ENCODE assay signal across 8 cellular contexts in the genomic region with DNA sequence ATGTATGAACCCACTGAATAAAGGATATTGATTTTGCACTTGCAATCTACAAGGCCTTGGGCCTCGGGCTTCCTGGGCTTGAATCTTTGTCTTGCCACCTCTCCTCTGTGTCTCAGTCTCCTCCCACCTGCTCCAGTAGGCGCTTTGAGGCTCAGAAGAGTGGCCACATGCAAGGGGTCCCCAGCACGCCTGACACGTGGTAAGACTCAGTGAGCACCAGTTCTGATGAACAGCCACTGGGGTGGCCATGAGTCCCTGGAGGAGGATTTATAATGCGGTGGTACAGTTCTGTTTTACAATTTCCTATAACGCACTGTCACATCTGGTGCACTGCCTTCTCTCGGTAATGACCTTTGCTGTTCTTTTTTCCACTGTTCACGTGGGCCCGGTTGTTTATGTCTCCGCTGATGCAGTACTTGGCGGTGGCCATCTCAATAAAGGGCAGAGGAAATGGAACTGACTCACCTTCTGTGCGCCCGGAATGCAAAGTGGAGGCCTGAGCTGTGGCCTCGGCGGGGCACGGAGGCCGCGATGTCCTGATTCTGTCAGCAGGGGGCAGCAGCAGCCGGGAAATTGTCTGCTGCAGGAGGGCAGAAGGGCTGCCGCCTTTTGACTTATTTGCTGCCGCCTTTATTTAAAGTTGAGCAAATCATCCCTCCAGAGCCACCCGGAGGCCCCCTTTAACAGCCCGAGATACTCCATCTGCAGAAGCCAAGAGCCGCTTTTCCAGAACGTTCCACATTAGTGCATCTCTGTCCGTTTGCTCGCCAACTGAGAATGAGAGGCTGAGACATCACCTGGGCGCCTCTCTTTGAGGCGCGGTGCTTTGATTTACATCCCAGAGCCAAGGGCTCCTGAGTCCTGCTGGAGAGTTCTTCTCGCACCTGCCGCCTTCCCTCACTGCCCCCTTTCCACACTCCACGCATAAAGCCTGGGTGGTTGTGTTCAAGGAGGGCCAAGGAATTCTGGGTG. TPM values are rescaled to one million over a fixed set of nuclear protein-coding genes. Genes with fewer than 3 reads are reported as not detected.
A peak's percentile ranks its signal among the peaks of the same experiment; 100 is the strongest.
DNase-seq lines count a peak whose midpoint lies in the region; ATAC-seq and TF ChIP-seq lines count a peak whose summit lies in the region.

No MANE protein-coding gene starts in this region.

- POLR2A ChIA-PET in AG04449 (lab: Yijun Ruan, JAX) = no interaction called here

- H3K4me3 ChIP-seq in AG04449 (ENCODE audit: low read depth, low read length) = no peak overlapping the region
- H3K4me3 ChIP-seq in stomach smooth muscle (ENCODE audit: low read length in 2 of 2) = peak overlapping the region in 1 of 2 donors; percentile 49

- no peak for TF ChIP-seq POLR2A in GM18505 (IDR thresholded peaks at IDR 0.05; ENCODE audit: borderline replicate concordance, extremely low read depth, insufficient read depth, insufficient read length)

- no peak for DNase-seq in AG04449 (ENCODE audit: low read depth, low spot score)
- peak; percentile 90 for DNase-seq in HT1080 (ENCODE audit: low read depth)
- peak; percentile 27 for DNase-seq in SHP77 treated with DMSO at 0.1 percent for 48 hours (lab: John Stamatoyannopoulos, UW)
- peak; percentile 95 for DNase-seq in activated effector memory CD4-positive, alpha-beta T cell treated with anti-CD3 and anti-CD28 coated beads, Interleukin-2, amount 50 U/mL, for 16 hours
- DNase-seq in foreskin melanocyte = peak; percentile 48
- DNase-seq in non-pigmented ciliary epithelial cell (ENCODE audit: low read depth) = peak; percentile 47

- H3K27ac ChIP-seq in stomach smooth muscle (ENCODE audit: low read length) = peak overlapping the region; percentile 41

- peak; percentile 96 for TF ChIP-seq CTCF in AG04449 (IDR thresholded peaks at IDR 0.05; ENCODE audit: insufficient read depth, low read length, missing control alignments)

- no peaks in the 10 kb centered on the region for H3K36me3 ChIP-seq in stomach smooth muscle (ENCODE audit: control insufficient read depth in 2 of 2, insufficient read depth in 2 of 2, low read length in 2 of 2)

- CTCF ChIA-PET in AG04449 (lab: Yijun Ruan, JAX) = interaction anchor here (0.6 to 15.8 kb wide), 26 partner anchors 8 to 709 kb away, joined by 3 to 181 read pairs (median 3); no protein-coding TSS in a partner anchor

- peak; percentile 58 for ATAC-seq in GM18505 (IDR thresholded peaks at IDR 0.05; ENCODE audit: unreplicated experiment)

- peaks cover 13% of the 10 kb centered on the region for H3K4me1 ChIP-seq in stomach smooth muscle (ENCODE audit: control insufficient read depth, insufficient read depth, low read length)

- no peaks in the 10 kb centered on the region for H3K9me3 ChIP-seq in stomach smooth muscle (ENCODE audit: control insufficient read depth in 2 of 2, low read length in 2 of 2)

- H3K27me3 ChIP-seq in stomach smooth muscle (ENCODE audit: control insufficient read depth in 1 of 2, insufficient read depth in 2 of 2, low read length in 2 of 2) = peaks cover 0 to 6% of the 10 kb centered on the region in 2 donors

- peak overlapping the region; percentile 9 to 29 for H3K9ac ChIP-seq in stomach smooth muscle (ENCODE audit: low read length in 2 of 2)

RNA-seq across cellular contexts. Expression of a gene that starts 6.0 kb away (rescaled TPM):
- total RNA-seq in HT1080 (2014; rRNA removed; shearing (Covaris generic)) = 0.10 and 0.29 TPM in 2 replicates
- 1.1 and 1.6 TPM in 2 replicates for polyA plus RNA-seq in HT1080 (2015; cell fraction: cytosol; rRNA removed)
- polyA plus RNA-seq in HT1080 (2015; cell fraction: nucleus; rRNA removed) = 3.0 and 6.0 TPM in 2 replicates

RNA-seq across cellular contexts. Expression of a gene that starts 34.9 kb away (rescaled TPM):
- not detected in 2 replicates for total RNA-seq in HT1080 (2014; rRNA removed; shearing (Covaris generic))
- polyA plus RNA-seq in HT1080 (2015; cell fraction: cytosol; rRNA removed) = not detected in 2 replicates
- polyA plus RNA-seq in HT1080 (2015; cell fraction: nucleus; rRNA removed) = not detected in 2 replicates
